26 cellular contexts compared by ENCODE assay signal in genomic region chr13:37090912-37091311, GRCh38. TPM values are rescaled to one million over a fixed set of nuclear protein-coding genes. Genes with fewer than 3 reads are reported as not detected.
"Had no signal": no experiment of that assay in that cellular context is flagged by ENCODE, and none has a peak within 500 bp of the region (broad histone marks: within the 10 kb centered on the region; RNA-seq: fewer than 3 reads in every experiment).

No MANE protein-coding gene starts in this region.

- H3K4me1 ChIP-seq: adrenal gland, prostate gland, thyroid gland, uterus had no signal

- H3K27me3 ChIP-seq: adrenal gland, cardiac muscle cell, thyroid gland, uterus had no signal

- H3K27ac ChIP-seq: adrenal gland, cardiac muscle cell, prostate gland, thyroid gland, uterus, VCaP had no signal

- H3K36me3 Mint-ChIP-seq: activated naive CD4-positive, alpha-beta T cell treated with anti-CD3 and anti-CD28 coated beads, Interleukin-2, amount 50 U/mL, for 72 hours; stimulated activated naive B cell treated with anti-CD40 and anti-IgM and Interleukin-4, amounts not matched to agents 10 μg/mL and 1 μg/mL and 100 μg/mL, for 72 hours had no signal

- ATAC-seq: activated naive CD4-positive, alpha-beta T cell treated with anti-CD3 and anti-CD28 coated beads, Interleukin-2, amount 50 U/mL, for 72 hours; left cardiac atrium; right cardiac atrium had no signal

- H3K9me3 Mint-ChIP-seq: activated naive CD4-positive, alpha-beta T cell treated with anti-CD3 and anti-CD28 coated beads, Interleukin-2, amount 50 U/mL, for 72 hours; endodermal cell; stimulated activated naive B cell treated with anti-CD40 and anti-IgM and Interleukin-4, amounts not matched to agents 10 μg/mL and 1 μg/mL and 100 μg/mL, for 72 hours had no signal

- H3K9me3 ChIP-seq: adrenal gland, prostate gland, thyroid gland, uterus had no signal

- H3K4me3 Mint-ChIP-seq: endodermal cell; stimulated activated naive B cell treated with anti-CD40 and anti-IgM and Interleukin-4, amounts not matched to agents 10 μg/mL and 1 μg/mL and 100 μg/mL, for 72 hours had no signal

- H3K27ac Mint-ChIP-seq: activated naive CD4-positive, alpha-beta T cell treated with anti-CD3 and anti-CD28 coated beads, Interleukin-2, amount 50 U/mL, for 72 hours; endodermal cell; stimulated activated naive B cell treated with anti-CD40 and anti-IgM and Interleukin-4, amounts not matched to agents 10 μg/mL and 1 μg/mL and 100 μg/mL, for 72 hours had no signal

- H3K4me1 Mint-ChIP-seq: stimulated activated naive B cell treated with anti-CD40 and anti-IgM and Interleukin-4, amounts not matched to agents 10 μg/mL and 1 μg/mL and 100 μg/mL, for 72 hours had no signal

- DNase-seq: activated CD4-positive, alpha-beta T cell treated with anti-CD3 and anti-CD28 coated beads, Interleukin-2, amount 50 U/mL, for 1 hour; activated CD4-positive, CD25-positive, alpha-beta regulatory T cell treated with anti-CD3 and anti-CD28 coated beads, Interleukin-2, amount 50 U/mL, for 72 hours; activated gamma-delta T cell; adrenal gland; endodermal cell; foreskin melanocyte; glutamatergic neuron; hippocampal formation; left cardiac atrium; right cardiac atrium; small intestine; stimulated activated CD4-positive, alpha-beta T cell treated with anti-CD3 and anti-CD28 coated beads, Interleukin-4, amount 100 ng/mL, for 1 hour; stimulated activated naive B cell treated with anti-CD40 and anti-IgM and Interleukin-4, amounts not matched to agents 10 μg/mL and 1 μg/mL and 100 μg/mL, for 72 hours; SW 1271; T-helper 2 cell; thyroid gland; uterus had no signal

RNA-seq across cellular contexts. Expression of gene CSNK1A1L, which starts 14.6 kb away (rescaled TPM):
- total RNA-seq: activated CD8-positive, alpha-beta memory T cell treated with anti-CD3 and anti-CD28 coated beads for 36 hours; activated naive CD4-positive, alpha-beta T cell treated with anti-CD3 and anti-CD28 coated beads, Interleukin-2, amount 50 U/mL, for 72 hours; adrenal gland; cardiac muscle cell; endodermal cell; epithelial cell of proximal tubule; left cardiac atrium; lower leg skin; mesenteric fat pad; osteoblast; right cardiac atrium; thyroid gland; uterus had no signal
